Comparison of ENCODE assay signal across 1 cellular context in genomic region chr11:73308963-73309960, GRCh38.
TF ChIP-seq lines count a peak whose summit lies in the region.

No MANE protein-coding gene starts in this region.

TF ChIP-seq in HCT116, 20 proteins besides CTCF, POLR2A, EP300 and RAD21 (continued from another document):
- no peak for TF ChIP-seq REST (IDR thresholded peaks at IDR 0.05; ENCODE audit: low read depth)
- TF ChIP-seq ATF3 (IDR thresholded peaks at IDR 0.05): no peak
